14 cellular contexts compared by ENCODE assay signal in genomic region chr1:10401281-10401680, GRCh38. TPM values are rescaled to one million over a fixed set of nuclear protein-coding genes. Genes with fewer than 3 reads are reported as not detected.
DNase-seq lines count a peak whose midpoint lies in the region; ATAC-seq and TF ChIP-seq lines count a peak whose summit lies in the region.
"Had no signal": no experiment of that assay in that cellular context is flagged by ENCODE, and none has a peak within 500 bp of the region (broad histone marks: within the 10 kb centered on the region; RNA-seq: fewer than 3 reads in every experiment).

No MANE protein-coding gene starts in this region.

- no TSS peak for BruUV-seq in IMR-90 (replicated peaks; lab: Mats Ljungman, UMichigan)

- H3K9ac ChIP-seq in IMR-90 (ENCODE audit: low read depth, low read length) = no peak overlapping the region

- H3K27ac ChIP-seq in IMR-90 (ENCODE audit: insufficient read depth, low read length) = peak overlapping the region; percentile 63; the same call in 1 of the 2 replicates
- H3K27ac ChIP-seq in WERI-Rb-1 = no peak overlapping the region
- H3K27ac ChIP-seq: Peyer's patch had no signal

- H4K91ac ChIP-seq in IMR-90 (ENCODE audit: insufficient read depth, low read depth, low read length) = no peak overlapping the region

- CTCF ChIA-PET in IMR-90 (lab: Yijun Ruan, JAX) = interaction anchor here (0.6 kb wide), 1 partner anchor 207 kb away, joined by 4 read pairs; no protein-coding TSS in a partner anchor
- CTCF ChIA-PET in activated CD4-positive, alpha-beta memory T cell treated with anti-CD3 and anti-CD28 coated beads for 36 hours (lab: Charles Lee) = no interaction called here

- WGBS in IMR-90 (ENCODE audit: extremely low coverage in 2 of 2, insufficient read length in 1 of 2), 2 experiments = no CpG with 5 or more reads among the region's 1 CpG

- H3K9me1 ChIP-seq in IMR-90 (ENCODE audit: insufficient read depth, low read length) = peaks cover 13% of the 10 kb centered on the region; the same call in 1 of the 2 replicates

- H4K8ac ChIP-seq in IMR-90 (ENCODE audit: low read depth in 2 of 2, low read length in 2 of 2) = no peak overlapping the region

- peaks cover 23% of the 10 kb centered on the region for H3K36me3 ChIP-seq in IMR-90 (ENCODE audit: control insufficient read depth, insufficient read depth, low read length)
- peaks cover 69% of the 10 kb centered on the region for H3K36me3 ChIP-seq in WERI-Rb-1

- H2BK20ac ChIP-seq in IMR-90 (ENCODE audit: low read depth, low read length) = no peak overlapping the region

- intact Hi-C loops in IMR-90 (cut with micrococcal nuclease) = no loop called here
- intact Hi-C loops in activated CD4-positive, alpha-beta memory T cell treated with anti-CD3 and anti-CD28 coated beads for 36 hours (cut with micrococcal nuclease) = no loop called here
- intact Hi-C loops in activated T-helper 1 cell treated with anti-CD3 and anti-CD28 coated beads, Interleukin-12 subunit alpha, Interleukin-12 subunit beta, Interleukin-2, Interleukin-4 antibody, amounts not matched to agents 30 ng/mL and 10 ng/mL and 1 ng/mL, durations not matched to agents 14 hours and 24 hours and 36 hours (cut with micrococcal nuclease) = no loop called here

- POLR2A ChIA-PET in IMR-90 (lab: Charles Lee; ENCODE audit: unreplicated experiment) = no interaction called here
- POLR2A ChIA-PET in activated CD4-positive, alpha-beta memory T cell treated with anti-CD3 and anti-CD28 coated beads for 36 hours (lab: Charles Lee) = no interaction called here

- H3K4me1 ChIP-seq in IMR-90 (ENCODE audit: control insufficient read depth, insufficient read depth, low read length) = peaks cover 6% of the 10 kb centered on the region

- H2AK9ac ChIP-seq in IMR-90 (replicated peaks; ENCODE audit: low read depth, low read length, poor library complexity) = no peak overlapping the region

- H4K5ac ChIP-seq in IMR-90 (ENCODE audit: low read depth, low read length) = no peak overlapping the region

- peaks cover 25% of the 10 kb centered on the region for H3K4me1 Mint-ChIP-seq in activated CD4-positive, alpha-beta memory T cell treated with anti-CD3 and anti-CD28 coated beads for 36 hours (ENCODE audit: low read depth)
- H3K4me1 Mint-ChIP-seq in activated T-helper 1 cell treated with anti-CD3 and anti-CD28 coated beads, Interleukin-12 subunit alpha, Interleukin-12 subunit beta, Interleukin-2, Interleukin-4 antibody, amounts not matched to agents 30 ng/mL and 10 ng/mL and 1 ng/mL, durations not matched to agents 14 hours and 24 hours and 36 hours (ENCODE audit: low read depth) = peaks cover 25% of the 10 kb centered on the region

- peak overlapping the region; percentile 39 for H3K4me2 ChIP-seq in IMR-90 (ENCODE audit: low read depth, low read length)

- H3K79me1 ChIP-seq in IMR-90 (ENCODE audit: low read depth in 1 of 2, low read length in 2 of 2) = peaks cover 16 to 31% of the 10 kb centered on the region in 2 experiments

- ATAC-seq in IMR-90 (ENCODE audit: low read depth) = no peak
- ATAC-seq: activated naive CD8-positive, alpha-beta T cell treated with anti-CD3 and anti-CD28 coated beads, Interleukin-2, amount 50 U/mL, for 24 hours; GM12878; HCT116 had no signal

- H3K9me3 ChIP-seq in IMR-90 (ENCODE audit: control insufficient read depth, insufficient read depth, low read length) (no peaks in the 10 kb centered on the region), WERI-Rb-1 (ENCODE audit: severe bottlenecking) (no peaks in the 10 kb centered on the region)
- H3K9me3 ChIP-seq: Peyer's patch had no signal

- DNase-seq in AG20443 (ENCODE audit: low spot score) (peak; percentile 47), IMR-90 (peak; percentile 76), dermis blood vessel endothelial cell (peak; percentile 11), myocyte (ENCODE audit: low read depth) (peak; percentile 38), WERI-Rb-1 (no peak), DMS53 (lab: John Stamatoyannopoulos, UW) (no peak)
- DNase-seq in activated CD4-positive, alpha-beta memory T cell treated with anti-CD3 and anti-CD28 coated beads for 36 hours = no peak
- DNase-seq in activated T-helper 1 cell treated with anti-CD3 and anti-CD28 coated beads, Interleukin-12 subunit alpha, Interleukin-12 subunit beta, Interleukin-2, Interleukin-4 antibody, amounts not matched to agents 30 ng/mL and 10 ng/mL and 1 ng/mL, durations not matched to agents 14 hours and 24 hours and 36 hours (ENCODE audit: low spot score) = no peak
- DNase-seq: activated naive CD8-positive, alpha-beta T cell treated with anti-CD3 and anti-CD28 coated beads, Interleukin-2, amount 50 U/mL, for 24 hours; naive B cell; Peyer's patch; stimulated activated CD4-positive, alpha-beta T cell treated with anti-CD3 and anti-CD28 coated beads, Interleukin-12 subunit alpha, Interleukin-12 subunit beta, amount 100 ng/mL, for 4 hours had no signal

- no peak overlapping the region for H3K14ac ChIP-seq in IMR-90 (replicated peaks; ENCODE audit: low read depth, low read length)

- no peak overlapping the region for H3K4me3 ChIP-seq in IMR-90 (ENCODE audit: insufficient read depth, low read depth, low read length)
- no peak overlapping the region for H3K4me3 ChIP-seq in WERI-Rb-1 (ENCODE audit: low read depth, low read length)
- H3K4me3 ChIP-seq: Peyer's patch had no signal

- no peak overlapping the region for H3K56ac ChIP-seq in IMR-90 (ENCODE audit: extremely low read depth, insufficient read depth, low read length)

- peaks cover 29% of the 10 kb centered on the region; the same call in 1 of the 2 replicates for H4K20me1 ChIP-seq in IMR-90 (ENCODE audit: insufficient read depth, low read length)

- no peaks in the 10 kb centered on the region for H3K27me3 ChIP-seq in IMR-90 (ENCODE audit: control insufficient read depth, insufficient read depth, low read length)
- no peaks in the 10 kb centered on the region for H3K27me3 ChIP-seq in WERI-Rb-1 (ENCODE audit: insufficient read depth, low read depth, severe bottlenecking)
- H3K27me3 ChIP-seq: Peyer's patch had no signal

- H3K4ac ChIP-seq in IMR-90 (ENCODE audit: low read depth, low read length) = no peak overlapping the region

- dilution Hi-C loops in IMR-90 (cut with HindIII; ENCODE audit: low sequenced_read_pairs, unreplicated experiment) = no loop called here

- H2BK5ac ChIP-seq in IMR-90 (ENCODE audit: low read depth, low read length, poor library complexity, severe bottlenecking) = no peak overlapping the region

- H3K36me3 Mint-ChIP-seq in activated CD4-positive, alpha-beta memory T cell treated with anti-CD3 and anti-CD28 coated beads for 36 hours = peaks cover 23% of the 10 kb centered on the region
- H3K36me3 Mint-ChIP-seq in activated T-helper 1 cell treated with anti-CD3 and anti-CD28 coated beads, Interleukin-12 subunit alpha, Interleukin-12 subunit beta, Interleukin-2, Interleukin-4 antibody, amounts not matched to agents 30 ng/mL and 10 ng/mL and 1 ng/mL, durations not matched to agents 14 hours and 24 hours and 36 hours (ENCODE audit: low read depth) = peaks cover 27% of the 10 kb centered on the region

- no peak overlapping the region for H3K23ac ChIP-seq in IMR-90 (ENCODE audit: low read depth, low read length)

- H3K27me3 Mint-ChIP-seq in activated CD4-positive, alpha-beta memory T cell treated with anti-CD3 and anti-CD28 coated beads for 36 hours = no peaks in the 10 kb centered on the region
- H3K27me3 Mint-ChIP-seq in activated T-helper 1 cell treated with anti-CD3 and anti-CD28 coated beads, Interleukin-12 subunit alpha, Interleukin-12 subunit beta, Interleukin-2, Interleukin-4 antibody, amounts not matched to agents 30 ng/mL and 10 ng/mL and 1 ng/mL, durations not matched to agents 14 hours and 24 hours and 36 hours (ENCODE audit: insufficient read depth) = no peaks in the 10 kb centered on the region
- H3K27me3 Mint-ChIP-seq: activated naive CD8-positive, alpha-beta T cell treated with anti-CD3 and anti-CD28 coated beads, Interleukin-2, amount 50 U/mL, for 24 hours; naive B cell had no signal

- no peak overlapping the region for H2BK120ac ChIP-seq in IMR-90 (ENCODE audit: low read depth, low read length)

- no peak overlapping the region for H3K4me3 Mint-ChIP-seq in activated CD4-positive, alpha-beta memory T cell treated with anti-CD3 and anti-CD28 coated beads for 36 hours
- H3K4me3 Mint-ChIP-seq in activated T-helper 1 cell treated with anti-CD3 and anti-CD28 coated beads, Interleukin-12 subunit alpha, Interleukin-12 subunit beta, Interleukin-2, Interleukin-4 antibody, amounts not matched to agents 30 ng/mL and 10 ng/mL and 1 ng/mL, durations not matched to agents 14 hours and 24 hours and 36 hours = no peak overlapping the region

- no peak overlapping the region for H2BK15ac ChIP-seq in IMR-90 (ENCODE audit: low read depth, low read length)

- H2AFZ ChIP-seq in IMR-90 (replicated peaks; ENCODE audit: low read length, poor library complexity) = no peak overlapping the region

- no peak overlapping the region for H3K27ac Mint-ChIP-seq in activated CD4-positive, alpha-beta memory T cell treated with anti-CD3 and anti-CD28 coated beads for 36 hours
- no peak overlapping the region for H3K27ac Mint-ChIP-seq in activated T-helper 1 cell treated with anti-CD3 and anti-CD28 coated beads, Interleukin-12 subunit alpha, Interleukin-12 subunit beta, Interleukin-2, Interleukin-4 antibody, amounts not matched to agents 30 ng/mL and 10 ng/mL and 1 ng/mL, durations not matched to agents 14 hours and 24 hours and 36 hours
- H3K27ac Mint-ChIP-seq: activated naive CD8-positive, alpha-beta T cell treated with anti-CD3 and anti-CD28 coated beads, Interleukin-2, amount 50 U/mL, for 24 hours had no signal

- no peak for TF ChIP-seq POLR2A in IMR-90 (IDR thresholded peaks at IDR 0.05; ENCODE audit: low read depth, low read length)

- TF ChIP-seq RAD21 in IMR-90 (IDR thresholded peaks at IDR 0.05; ENCODE audit: low read length) = peak; percentile 5; the same call in 1 of the 2 replicates

- no peaks in the 10 kb centered on the region for H3K9me3 Mint-ChIP-seq in activated CD4-positive, alpha-beta memory T cell treated with anti-CD3 and anti-CD28 coated beads for 36 hours
- no peaks in the 10 kb centered on the region for H3K9me3 Mint-ChIP-seq in activated T-helper 1 cell treated with anti-CD3 and anti-CD28 coated beads, Interleukin-12 subunit alpha, Interleukin-12 subunit beta, Interleukin-2, Interleukin-4 antibody, amounts not matched to agents 30 ng/mL and 10 ng/mL and 1 ng/mL, durations not matched to agents 14 hours and 24 hours and 36 hours
- H3K9me3 Mint-ChIP-seq: activated naive CD8-positive, alpha-beta T cell treated with anti-CD3 and anti-CD28 coated beads, Interleukin-2, amount 50 U/mL, for 24 hours; naive B cell had no signal

- in situ Hi-C loops in IMR-90 (cut with MboI; ENCODE audit: low sequenced_read_pairs) = no loop called here

- TF ChIP-seq CTCF in IMR-90 (conservative IDR thresholded peaks at IDR 0.05; ENCODE audit: low read depth, low read length) = no peak
- no peak for TF ChIP-seq CTCF in WERI-Rb-1 (IDR thresholded peaks at IDR 0.05; ENCODE audit: low read depth, low read length)

- H3K18ac ChIP-seq in IMR-90 (ENCODE audit: low read depth, low read length) = no peak overlapping the region

- H2AK5ac ChIP-seq in IMR-90 (ENCODE audit: low read depth, low read length) = no peak overlapping the region

RNA-seq across cellular contexts. Expression of gene PGD, which starts 2.4 kb away (rescaled TPM):
- total RNA-seq in IMR-90 (2012; rRNA removed) (187 and 216 TPM in 2 replicates), dermis blood vessel endothelial cell (59.4 and 130 TPM in 2 replicates), myocyte (165 and 186 TPM in 2 replicates)
- 103 and 118 TPM in 2 replicates for polyA plus RNA-seq in IMR-90 (2012; rRNA removed)
- polyA plus RNA-seq in IMR-90 (2012; cell fraction: cytosol; rRNA removed) = 89.5 and 99.0 TPM in 2 replicates
- polyA plus RNA-seq in IMR-90 (2012; cell fraction: nucleus; rRNA removed; ENCODE audit: low replicate concordance) = 78.3 and 98.0 TPM in 2 replicates
- polyA plus RNA-seq in myocyte (2012) = 214 TPM
- 10 to 100 TPM; 94.6 to 96.7 TPM for total RNA-seq in activated CD4-positive, alpha-beta memory T cell treated with anti-CD3 and anti-CD28 coated beads for 36 hours
- total RNA-seq in activated T-helper 1 cell treated with anti-CD3 and anti-CD28 coated beads, Interleukin-12 subunit alpha, Interleukin-12 subunit beta, Interleukin-2, Interleukin-4 antibody, amounts not matched to agents 30 ng/mL and 10 ng/mL and 1 ng/mL, durations not matched to agents 14 hours and 24 hours and 36 hours = 131 and 142 TPM in 2 replicates

RNA-seq across cellular contexts. Expression of gene CENPS, which starts 29.0 kb away (rescaled TPM):
- total RNA-seq in IMR-90 (2012; rRNA removed) (9.9 and 11.4 TPM in 2 replicates), dermis blood vessel endothelial cell (7.8 and 11.4 TPM in 2 replicates), myocyte (4.0 and 4.7 TPM in 2 replicates)
- 10.6 and 12.3 TPM in 2 replicates for polyA plus RNA-seq in IMR-90 (2012; rRNA removed)
- 5.4 and 6.6 TPM in 2 replicates for polyA plus RNA-seq in IMR-90 (2012; cell fraction: cytosol; rRNA removed)
- polyA plus RNA-seq in IMR-90 (2012; cell fraction: nucleus; rRNA removed; ENCODE audit: low replicate concordance) = 3.8 and 5.6 TPM in 2 replicates
- polyA plus RNA-seq in myocyte (2012) = 22.2 TPM
- total RNA-seq in activated CD4-positive, alpha-beta memory T cell treated with anti-CD3 and anti-CD28 coated beads for 36 hours = 10 to 100 TPM; 20.0 to 22.7 TPM
- total RNA-seq in activated T-helper 1 cell treated with anti-CD3 and anti-CD28 coated beads, Interleukin-12 subunit alpha, Interleukin-12 subunit beta, Interleukin-2, Interleukin-4 antibody, amounts not matched to agents 30 ng/mL and 10 ng/mL and 1 ng/mL, durations not matched to agents 14 hours and 24 hours and 36 hours = 22.1 and 23.4 TPM in 2 replicates

RNA-seq across cellular contexts. Expression of gene CORT, which starts 48.5 kb away (rescaled TPM):
- not detected in 2 replicates for total RNA-seq in IMR-90 (2012; rRNA removed)
- 0.10 and 0.13 TPM in 2 replicates for polyA plus RNA-seq in IMR-90 (2012; rRNA removed)
- 0.03 and 0.05 TPM in 2 replicates for polyA plus RNA-seq in IMR-90 (2012; cell fraction: cytosol; rRNA removed)
- 0.22 and 0.26 TPM in 2 replicates for polyA plus RNA-seq in IMR-90 (2012; cell fraction: nucleus; rRNA removed; ENCODE audit: low replicate concordance)
- total RNA-seq in dermis blood vessel endothelial cell = 0.34 and 0.37 TPM in 2 replicates
- not detected in 2 replicates for total RNA-seq in myocyte
- 0.90 TPM for polyA plus RNA-seq in myocyte (2012)
- total RNA-seq in activated CD4-positive, alpha-beta memory T cell treated with anti-CD3 and anti-CD28 coated beads for 36 hours = under 1 TPM in 1 of 2 experiments, not detected in 1; 0.36 TPM
- total RNA-seq in activated T-helper 1 cell treated with anti-CD3 and anti-CD28 coated beads, Interleukin-12 subunit alpha, Interleukin-12 subunit beta, Interleukin-2, Interleukin-4 antibody, amounts not matched to agents 30 ng/mL and 10 ng/mL and 1 ng/mL, durations not matched to agents 14 hours and 24 hours and 36 hours = 0.36 and 0.37 TPM in 2 replicates

Comparison
In these comparisons a context has a peak if more than half of its experiments do, and no peak if none do; other contexts are left out.
1. DNase-seq: peak in AG20443 (single experiment), IMR-90 (single experiment), dermis blood vessel endothelial cell (single experiment) and myocyte (single experiment); none in WERI-Rb-1 (single experiment), DMS53 (single experiment), activated CD4-positive, alpha-beta memory T cell treated with anti-CD3 and anti-CD28 coated beads for 36 hours (single experiment) and activated T-helper 1 cell treated with anti-CD3 and anti-CD28 coated beads, Interleukin-12 subunit alpha, Interleukin-12 subunit beta, Interleukin-2, Interleukin-4 antibody, amounts not matched to agents 30 ng/mL and 10 ng/mL and 1 ng/mL, durations not matched to agents 14 hours and 24 hours and 36 hours (single experiment).